Comparison of ENCODE assay signal across 7 cellular contexts in genomic region chr7:139829654-139830130, GRCh38. TPM values are rescaled to one million over a fixed set of nuclear protein-coding genes. Genes with fewer than 3 reads are reported as not detected.
A peak's percentile ranks its signal among the peaks of the same experiment; 100 is the strongest.
DNase-seq lines count a peak whose midpoint lies in the region; ATAC-seq, FAIRE-seq and TF ChIP-seq lines count a peak whose summit lies in the region.

No MANE protein-coding gene starts in this region.

- peaks cover 4 to 22% of the 10 kb centered on the region in 2 experiments; a peak in 4 of 5 replicates for H3K4me1 ChIP-seq in K562 (replicated peaks in 1 of 2; ENCODE audit: control insufficient read depth in 2 of 2, insufficient read depth in 2 of 2, low read length in 2 of 2)

- H3K9ac ChIP-seq in K562 (ENCODE audit: insufficient read depth in 1 of 2, low read depth in 2 of 2, low read length in 2 of 2): no peak overlapping the region

- intact Hi-C loops in K562 (cut with micrococcal nuclease): no loop called here

- peak; percentile 15 for ATAC-seq in GM18861 (IDR thresholded peaks at IDR 0.05; ENCODE audit: unreplicated experiment)
- ATAC-seq in HG02973 (IDR thresholded peaks at IDR 0.05; ENCODE audit: unreplicated experiment): peak; percentile 40
- no peak for ATAC-seq in K562

- TF ChIP-seq RAD21 in K562 (CRISPR knock-in tag; conservative IDR thresholded peaks at IDR 0.05 in 1 of 2, IDR thresholded peaks at IDR 0.05 in 1 of 2): no peak

- no peaks in the 10 kb centered on the region for H3K9me3 ChIP-seq in K562 (replicated peaks; ENCODE audit: control insufficient read depth, insufficient read depth, low read depth, low read length)

- CTCF ChIA-PET in K562 (lab: Yijun Ruan, JAX; ENCODE audit: low intra/inter-chr PET ratio): no interaction called here

- in situ Hi-C loops in K562 (cut with MboI): no loop called here

- H3K4me3 Mint-ChIP-seq in progenitor cell of endocrine pancreas (ENCODE audit: low read depth): peak overlapping the region; percentile 41

- peaks cover 20% of the 10 kb centered on the region for H3K9me3 Mint-ChIP-seq in progenitor cell of endocrine pancreas (ENCODE audit: low read depth)

- no peaks in the 10 kb centered on the region for H3K36me3 ChIP-seq in K562 (ENCODE audit: control insufficient read depth, insufficient read depth, low read length)

- peaks cover 17% of the 10 kb centered on the region for H3K36me3 Mint-ChIP-seq in progenitor cell of endocrine pancreas (ENCODE audit: insufficient read depth)

- H3K27me3 Mint-ChIP-seq in progenitor cell of endocrine pancreas: no peaks in the 10 kb centered on the region

- no peak overlapping the region for H3K4me3 ChIP-seq in K562

- TF ChIP-seq CTCF in K562 (IDR thresholded peaks at IDR 0.05 in 2 of 3, conservative IDR thresholded peaks at IDR 0.05 in 1 of 3; ENCODE audit: insufficient read depth in 2 of 3, low read depth in 1 of 3, low read length in 3 of 3) (no peak), progenitor cell of endocrine pancreas (IDR thresholded peaks at IDR 0.05; ENCODE audit: unreplicated experiment) (no peak)

- no peak overlapping the region; the same call in 1 of the 2 replicates for H3K4me2 ChIP-seq in K562 (ENCODE audit: insufficient read depth, low read length)

- no peak for FAIRE-seq in K562 (lab: Jason Lieb, UNC)

- no TSS peak for BruUV-seq in K562 (replicated peaks; lab: Mats Ljungman, UMichigan)

- no peaks in the 10 kb centered on the region for H3K9me1 ChIP-seq in K562 (ENCODE audit: control insufficient read depth, insufficient read depth, low read length)

- POLR2A ChIA-PET in K562 (lab: Yijun Ruan, JAX): interaction anchor here (0.6 to 1.4 kb wide), 2 partner anchors 13 to 17 kb away, joined by 3 read pairs; no protein-coding TSS in a partner anchor

- H3K4me1 Mint-ChIP-seq in progenitor cell of endocrine pancreas (ENCODE audit: low read depth): peaks cover 25% of the 10 kb centered on the region

- peak overlapping the region; percentile 91 for H3K27ac Mint-ChIP-seq in progenitor cell of endocrine pancreas

- TF ChIP-seq EP300 in K562 (IDR thresholded peaks at IDR 0.05; ENCODE audit: low read length): no peak

- peak overlapping the region; percentile 73 for H2AFZ ChIP-seq in K562 (ENCODE audit: low read depth, low read length)

- no peak overlapping the region for H3K27ac ChIP-seq in K562 (ENCODE audit: extremely low read depth, low read depth, low read length)

- peaks cover 12 to 25% of the 10 kb centered on the region in 2 experiments for H3K27me3 ChIP-seq in K562 (ENCODE audit: control insufficient read depth in 2 of 2, insufficient read depth in 2 of 2, low read length in 2 of 2)

- no peaks in the 10 kb centered on the region for H3K79me2 ChIP-seq in K562 (ENCODE audit: control insufficient read depth, insufficient read depth, low read length)

- DNase-seq in K562 (ENCODE audit: extremely low read depth in 1 of 4, low spot score in 3 of 4): no peak
- no peak for DNase-seq in progenitor cell of endocrine pancreas (ENCODE audit: low spot score, unreplicated experiment)
- no peak for DNase-seq in iPS-NIHi11 (ENCODE audit: low spot score)
- no peak for DNase-seq in HuH-7 (ENCODE audit: low spot score)
- DNase-seq in kidney tubule cell (ENCODE audit: low spot score): no peak

- WGBS in K562 (ENCODE audit: insufficient coverage, low coverage, missing lambda C conversion rate): 46% methylated on average over 4 of the region's 4 CpGs

- no peak for TF ChIP-seq POLR2A in K562 (conservative IDR thresholded peaks at IDR 0.05)

- no peaks in the 10 kb centered on the region for H4K20me1 ChIP-seq in K562 (replicated peaks; ENCODE audit: control insufficient read depth, insufficient read depth, low read length)

TF ChIP-seq in K562, 482 proteins besides CTCF, POLR2A, EP300 and RAD21 (continues in another document):
- no peak for TF ChIP-seq EZH2 (IDR thresholded peaks at IDR 0.05; ENCODE audit: borderline replicate concordance, low read depth, low read length)
- no peak for TF ChIP-seq ASH1L (IDR thresholded peaks at IDR 0.05; ENCODE audit: borderline replicate concordance, low read depth, partially characterized antibody)
- TF ChIP-seq RNF219 (CRISPR knock-in tag; IDR thresholded peaks at IDR 0.05): no peak
- no peak for TF ChIP-seq TFAM (CRISPR knock-in tag; conservative IDR thresholded peaks at IDR 0.05)
- no peak for TF ChIP-seq HNRNPLL (IDR thresholded peaks at IDR 0.05; ENCODE audit: low read depth, low read length, poor library complexity, severe bottlenecking)
- TF ChIP-seq GATAD2B (IDR thresholded peaks at IDR 0.05; ENCODE audit: borderline replicate concordance): no peak
- TF ChIP-seq TGIF2 (CRISPR knock-in tag; IDR thresholded peaks at IDR 0.05): no peak
- 0 out of 2 replicates have a peak, but pooled peaks have one; percentile 6 for TF ChIP-seq ZFX (CRISPR knock-in tag; IDR thresholded peaks at IDR 0.05)
- no peak for TF ChIP-seq RBM39 (optimal IDR thresholded peaks at IDR 0.05; ENCODE audit: low read depth, low read length)
- TF ChIP-seq HDAC1 (IDR thresholded peaks at IDR 0.05): no peak
- no peak for TF ChIP-seq ZBTB17 (CRISPR knock-in tag; IDR thresholded peaks at IDR 0.05)
- TF ChIP-seq BACH1 (tag; IDR thresholded peaks at IDR 0.05): 0 out of 2 replicates have a peak, but pooled peaks have one; percentile 31
- no peak for TF ChIP-seq ZNF696 (CRISPR knock-in tag; conservative IDR thresholded peaks at IDR 0.05)
- TF ChIP-seq BMI1 (IDR thresholded peaks at IDR 0.05; ENCODE audit: low read length): no peak
- TF ChIP-seq NR2F6 (CRISPR knock-in tag; IDR thresholded peaks at IDR 0.05): no peak
- TF ChIP-seq ZNF232 (CRISPR knock-in tag; IDR thresholded peaks at IDR 0.05): no peak

RNA-seq across cellular contexts. Expression of gene TBXAS1, which starts 0.6 kb away (rescaled TPM):
- 6.1 and 7.4 TPM in 2 replicates for total RNA-seq in K562 (2011; cell fraction: chromatin; rRNA removed; ENCODE audit: low replicate concordance)
- total RNA-seq in K562 (2011; cell fraction: nucleolus; rRNA removed): 3.2 and 6.0 TPM in 2 replicates
- 4.2 and 10.6 TPM in 2 replicates for total RNA-seq in K562 (2011; cell fraction: nucleoplasm; rRNA removed)
- total RNA-seq in K562 (2014; rRNA removed): 1.5 and 1.7 TPM in 2 replicates
- 1.3 and 2.5 TPM in 2 replicates for total RNA-seq in K562 (2014; rRNA removed; fragmentation: Illumina TruSeq; extraction: Trizol)
- total RNA-seq in K562 (2015; rRNA removed; fragmentation: Illumina TruSeq; extraction: Trizol): 2.6 and 2.9 TPM in 2 replicates
- total RNA-seq in K562 (2021): 1.9 and 2.7 TPM in 2 replicates
- 6.8 and 8.3 TPM in 2 replicates for polyA plus RNA-seq in K562 (2011; rRNA removed)
- 3.7 and 8.3 TPM in 2 replicates for polyA plus RNA-seq in K562 (2011; cell fraction: cytosol; rRNA removed)
- 10.0 and 17.3 TPM in 2 replicates for polyA plus RNA-seq in K562 (2011; cell fraction: nucleus; rRNA removed)
- 2.7 and 4.5 TPM in 2 replicates for polyA plus RNA-seq in K562 (2012)
- 2.0 and 2.2 TPM in 2 replicates for polyA plus RNA-seq in K562 (2014; fragmentation: Illumina TruSeq; extraction: Trizol)
- polyA plus RNA-seq in K562 (2014; fragmentation: Nextera tagmentation; extraction: Ambion mirVana): 1 to 10 TPM; 1.1 to 1.2 TPM
- 2.4 and 3.7 TPM in 2 replicates for polyA plus RNA-seq in K562 (2014; rRNA removed)
- 3.8 and 6.3 TPM in 2 replicates for polyA minus RNA-seq in K562 (2011; rRNA and poly(A)+ RNA removed)
- polyA minus RNA-seq in K562 (2011; cell fraction: cytosol; rRNA and poly(A)+ RNA removed): 1.6 and 3.1 TPM in 2 replicates
- 4.4 and 4.6 TPM in 2 replicates for polyA minus RNA-seq in K562 (2011; cell fraction: nucleus; rRNA and poly(A)+ RNA removed)
- total RNA-seq in progenitor cell of endocrine pancreas: 10.4 and 12.5 TPM in 2 replicates

RNA-seq across cellular contexts. Expression of gene HIPK2, which starts 51.9 kb away (rescaled TPM):
- 51.9 and 59.2 TPM in 2 replicates for total RNA-seq in K562 (2011; cell fraction: chromatin; rRNA removed; ENCODE audit: low replicate concordance)
- 15.1 and 17.3 TPM in 2 replicates for total RNA-seq in K562 (2011; cell fraction: nucleolus; rRNA removed)
- total RNA-seq in K562 (2011; cell fraction: nucleoplasm; rRNA removed): 16.6 and 21.8 TPM in 2 replicates
- total RNA-seq in K562 (2014; rRNA removed) (3.8 and 5.7 TPM in 2 replicates), K562 (2014; rRNA removed; fragmentation: Illumina TruSeq; extraction: Trizol) (5.4 and 5.5 TPM in 2 replicates), K562 (2015; rRNA removed; fragmentation: Illumina TruSeq; extraction: Trizol) (3.9 and 4.4 TPM in 2 replicates), K562 (2021) (17.5 and 19.8 TPM in 2 replicates), progenitor cell of endocrine pancreas (136 and 146 TPM in 2 replicates)
- polyA plus RNA-seq in K562 (2011; rRNA removed) (8.8 and 10.0 TPM in 2 replicates), K562 (2014; fragmentation: Illumina TruSeq; extraction: Trizol) (9.9 and 10.1 TPM in 2 replicates), K562 (2014; fragmentation: Nextera tagmentation; extraction: Ambion mirVana) (1 to 10 TPM in 1 of 2 experiments, under 1 TPM in 1; 0.69 to 1.6 TPM), K562 (2014; rRNA removed) (5.1 and 5.5 TPM in 2 replicates)
- 6.5 and 10.7 TPM in 2 replicates for polyA plus RNA-seq in K562 (2011; cell fraction: cytosol; rRNA removed)
- polyA plus RNA-seq in K562 (2011; cell fraction: nucleus; rRNA removed): 15.6 and 30.0 TPM in 2 replicates
- 4.7 and 7.4 TPM in 2 replicates for polyA plus RNA-seq in K562 (2012)
- 31.9 and 34.7 TPM in 2 replicates for polyA minus RNA-seq in K562 (2011; rRNA and poly(A)+ RNA removed)
- 25.2 and 25.9 TPM in 2 replicates for polyA minus RNA-seq in K562 (2011; cell fraction: cytosol; rRNA and poly(A)+ RNA removed)
- 17.0 and 17.8 TPM in 2 replicates for polyA minus RNA-seq in K562 (2011; cell fraction: nucleus; rRNA and poly(A)+ RNA removed)
